Comparison of ENCODE assay signal across 8 cellular contexts in the genomic region with DNA sequence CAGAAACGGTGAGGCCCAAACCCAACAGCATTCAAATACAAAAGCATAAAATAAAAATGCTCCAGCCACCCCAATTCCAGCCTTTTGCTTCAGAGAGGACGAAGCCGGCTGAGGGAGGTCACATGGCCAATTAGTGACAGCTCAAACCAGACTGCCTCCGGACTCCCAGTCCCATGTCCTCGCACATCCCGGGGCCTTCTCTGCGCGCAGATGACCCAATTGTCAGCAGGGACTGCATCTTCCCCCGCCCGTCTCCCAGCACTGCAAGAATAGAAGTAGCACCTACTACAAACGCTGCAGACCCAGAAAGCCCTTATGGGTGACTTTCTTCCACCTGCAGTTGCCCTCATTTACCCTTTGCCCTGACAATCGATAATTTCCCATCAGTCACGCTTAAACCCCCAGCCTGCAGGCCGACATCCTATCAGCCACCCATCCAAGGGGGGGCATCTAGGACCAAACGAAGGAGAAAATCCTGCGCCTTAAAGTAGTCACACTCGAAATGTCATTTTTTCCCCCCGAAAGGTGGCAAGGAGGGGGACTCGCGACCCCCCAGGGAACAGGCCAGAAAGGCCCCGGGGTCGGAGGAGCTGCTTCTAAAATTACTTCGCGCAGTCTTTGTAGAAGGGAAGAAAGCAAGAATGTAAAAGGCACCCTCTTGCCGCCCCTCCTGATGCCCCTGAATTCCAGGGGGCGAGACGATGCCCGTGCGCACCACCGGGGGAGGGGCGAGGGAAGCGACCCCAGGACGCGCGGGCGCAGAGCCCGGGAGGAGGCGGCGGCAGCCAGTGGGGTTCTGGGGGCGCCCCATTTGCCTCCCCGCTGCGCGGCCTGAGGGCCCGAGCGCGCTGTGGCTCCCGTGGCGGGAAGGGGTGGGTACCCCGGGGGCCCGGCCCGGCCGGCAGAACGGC. TPM values are rescaled to one million over a fixed set of nuclear protein-coding genes. Genes with fewer than 3 reads are reported as not detected.
DNase-seq lines count a peak whose midpoint lies in the region; ATAC-seq and TF ChIP-seq lines count a peak whose summit lies in the region.

No MANE protein-coding gene starts in this region.

- H2BK12ac ChIP-seq in trophoblast cell (ENCODE audit: low read length) = no peak overlapping the region

- H3K36me3 ChIP-seq in OCI-LY7 (ENCODE audit: insufficient read depth, low read length) (no peaks in the 10 kb centered on the region), adipocyte (ENCODE audit: control insufficient read depth, insufficient read depth, low read length, severe bottlenecking) (no peaks in the 10 kb centered on the region), heart right ventricle (no peaks in the 10 kb centered on the region), trophoblast cell (ENCODE audit: control insufficient read depth in 1 of 2, insufficient read depth in 2 of 2, low read length in 2 of 2) (no peaks in the 10 kb centered on the region)

- H3K9ac ChIP-seq in adipocyte (ENCODE audit: low read length) = peak overlapping the region; percentile 86
- no peak overlapping the region for H3K9ac ChIP-seq in trophoblast cell (ENCODE audit: low read length)

- peak; percentile 22 to 79 (median 71) for ATAC-seq in heart right ventricle
- no peak for ATAC-seq in HG03135 (IDR thresholded peaks at IDR 0.05; ENCODE audit: unreplicated experiment)

- peaks cover 5% of the 10 kb centered on the region for H3K79me1 ChIP-seq in trophoblast cell (ENCODE audit: low read length)

- no peaks in the 10 kb centered on the region for H3K9me2 ChIP-seq in OCI-LY7 (ENCODE audit: insufficient read depth, low read length)

- H4K12ac ChIP-seq in trophoblast cell (ENCODE audit: low read depth, low read length) = no peak overlapping the region

- H3K9me3 ChIP-seq in OCI-LY7 (ENCODE audit: low read length) (no peaks in the 10 kb centered on the region), adipocyte (ENCODE audit: control insufficient read depth, low read length) (no peaks in the 10 kb centered on the region), heart right ventricle (no peaks in the 10 kb centered on the region), trophoblast cell (ENCODE audit: insufficient read depth, low read depth, low read length) (no peaks in the 10 kb centered on the region)

- peak overlapping the region; percentile 83 for H3K18ac ChIP-seq in trophoblast cell (ENCODE audit: low read length)

- H3K27ac ChIP-seq in OCI-LY7 (ENCODE audit: low read depth, low read length, poor library complexity, severe bottlenecking) (no peak overlapping the region), heart right ventricle (peak overlapping the region in 5 of 10 donors; percentile 10 to 67 (median 41)), trophoblast cell (ENCODE audit: low read depth, low read length) (no peak overlapping the region)

- WGBS in heart right ventricle, 2 donors = 3 to 5% methylated on average over 39 to 53 of the region's 53 CpGs
- WGBS in trophoblast cell (ENCODE audit: extremely low coverage, insufficient coverage, insufficient read length) = no CpG with 5 or more reads among the region's 53 CpGs

- H2BK5ac ChIP-seq in trophoblast cell (ENCODE audit: low read depth, low read length, poor library complexity) = no peak overlapping the region

- TF ChIP-seq CTCF in OCI-LY7 (conservative IDR thresholded peaks at IDR 0.05; ENCODE audit: low read length) (no peak), heart right ventricle (IDR thresholded peaks at IDR 0.05) (no peak)

- H3K4me2 ChIP-seq in OCI-LY7 (ENCODE audit: low read length) = peak overlapping the region; percentile 93
- H3K4me2 ChIP-seq in trophoblast cell (ENCODE audit: low read length) = peak overlapping the region; percentile 93

- H3K4ac ChIP-seq in trophoblast cell (ENCODE audit: low read depth, low read length) = peak overlapping the region; percentile 70

- peak; percentile 51 for DNase-seq in D341Med (ENCODE audit: low spot score)
- DNase-seq in HEK293T (ENCODE audit: extremely low spot score) = peak; percentile 31
- peak; percentile 33 for DNase-seq in OCI-LY7 (ENCODE audit: low spot score)
- DNase-seq in adipocyte (ENCODE audit: low read depth) = peak; percentile 25
- peak; percentile 36 to 41 for DNase-seq in heart right ventricle
- peak; percentile 47 to 62 for DNase-seq in trophoblast cell
- no peak for DNase-seq in T1000 (lab: John Stamatoyannopoulos, UW)

- peak overlapping the region; percentile 90 for H3K4me3 ChIP-seq in OCI-LY7 (ENCODE audit: low read depth, low read length, poor library complexity, severe bottlenecking)
- H3K4me3 ChIP-seq in adipocyte (ENCODE audit: low read length) = peak overlapping the region; percentile 88
- peak overlapping the region; percentile 65 to 96 (median 88) for H3K4me3 ChIP-seq in heart right ventricle
- H3K4me3 ChIP-seq in trophoblast cell (ENCODE audit: low read depth, low read length) = peak overlapping the region; percentile 78

- H3K4me1 ChIP-seq in OCI-LY7 (ENCODE audit: insufficient read depth, low read length, poor library complexity, severe bottlenecking) = peaks cover 44% of the 10 kb centered on the region
- peaks cover 11% of the 10 kb centered on the region for H3K4me1 ChIP-seq in adipocyte (ENCODE audit: control insufficient read depth, insufficient read depth, low read length)
- H3K4me1 ChIP-seq in heart right ventricle = peaks cover 5 to 33% (median 12%) of the 10 kb centered on the region in 9 donors
- peaks cover 17 to 19% of the 10 kb centered on the region in 2 experiments for H3K4me1 ChIP-seq in trophoblast cell (ENCODE audit: control insufficient read depth in 1 of 2, insufficient read depth in 2 of 2, low read length in 2 of 2)

- H2AFZ ChIP-seq in OCI-LY7 (ENCODE audit: low read length) = peak overlapping the region; percentile 9; the same call in 1 of the 2 replicates
- no peak overlapping the region for H2AFZ ChIP-seq in trophoblast cell (ENCODE audit: insufficient read depth, low read length, poor library complexity)

- no peak overlapping the region for H3K23ac ChIP-seq in trophoblast cell (ENCODE audit: low read length)

- H3K14ac ChIP-seq in trophoblast cell (ENCODE audit: low read length) = peak overlapping the region; percentile 75

- intact Hi-C loops in OCI-LY7 (cut with micrococcal nuclease; ENCODE audit: unreplicated experiment) (loop anchor here (2.0 to 5.0 kb wide), 2 partner anchors 78 to 92 kb away; no protein-coding TSS in a partner anchor), heart right ventricle (cut with DNase I) (loop anchor here in 2 of 10 donors (10.0 kb wide), 2 partner anchors 84 to 94 kb away; no protein-coding TSS in a partner anchor)

- no peak overlapping the region for H2AK5ac ChIP-seq in trophoblast cell (ENCODE audit: low read length)

- H3K27me3 ChIP-seq in adipocyte (replicated peaks; ENCODE audit: control insufficient read depth, insufficient read depth, low read length) (no peaks in the 10 kb centered on the region), heart right ventricle (no peaks in the 10 kb centered on the region), trophoblast cell (ENCODE audit: insufficient read depth, low read length) (no peaks in the 10 kb centered on the region)

- H4K20me1 ChIP-seq in OCI-LY7 (ENCODE audit: insufficient read depth, low read length) = peaks cover 11% of the 10 kb centered on the region

- CTCF ChIA-PET in HEK293T (lab: Yijun Ruan, JAX) (interaction anchor here (0.5 kb wide), 1 partner anchor 174 kb away, joined by 3 read pairs; no protein-coding TSS in a partner anchor), OCI-LY7 (lab: Charles Lee; ENCODE audit: unreplicated experiment) (no interaction called here)

- peak overlapping the region; percentile 36 for H2BK120ac ChIP-seq in trophoblast cell (ENCODE audit: insufficient read depth, low read length, poor library complexity)

- peaks cover 42% of the 10 kb centered on the region for H3K79me2 ChIP-seq in OCI-LY7 (ENCODE audit: insufficient read depth, low read depth, low read length)
- peaks cover 5% of the 10 kb centered on the region for H3K79me2 ChIP-seq in trophoblast cell (ENCODE audit: control insufficient read depth, insufficient read depth, low read length, poor library complexity)

- H4K8ac ChIP-seq in trophoblast cell (ENCODE audit: low read depth, low read length) = peak overlapping the region; percentile 43

- H4K91ac ChIP-seq in trophoblast cell (ENCODE audit: low read depth, low read length) = peak overlapping the region; percentile 72

- no TSS peak for BruUV-seq in OCI-LY7 (replicated peaks; lab: Mats Ljungman, UMichigan)

- POLR2A ChIA-PET in HEK293T (lab: Yijun Ruan, JAX) (interaction anchor here (0.9 kb wide), 1 partner anchor 82 kb away, joined by 3 read pairs; no protein-coding TSS in a partner anchor), OCI-LY7 (lab: Charles Lee) (interaction anchor here (1.2 to 3.4 kb wide), 7 partner anchors 10 to 100 kb away, joined by 3 to 10 read pairs (median 4); no protein-coding TSS in a partner anchor)

TF ChIP-seq in HEK293T, 16 proteins besides CTCF, POLR2A, EP300 and RAD21:
- no peak for TF ChIP-seq BHLHE40 (IDR thresholded peaks at IDR 0.05; ENCODE audit: borderline replicate concordance)
- TF ChIP-seq ELF4 (IDR thresholded peaks at IDR 0.05) = no peak
- TF ChIP-seq SP1 (IDR thresholded peaks at IDR 0.05) = no peak
- TF ChIP-seq, protein P1, sequence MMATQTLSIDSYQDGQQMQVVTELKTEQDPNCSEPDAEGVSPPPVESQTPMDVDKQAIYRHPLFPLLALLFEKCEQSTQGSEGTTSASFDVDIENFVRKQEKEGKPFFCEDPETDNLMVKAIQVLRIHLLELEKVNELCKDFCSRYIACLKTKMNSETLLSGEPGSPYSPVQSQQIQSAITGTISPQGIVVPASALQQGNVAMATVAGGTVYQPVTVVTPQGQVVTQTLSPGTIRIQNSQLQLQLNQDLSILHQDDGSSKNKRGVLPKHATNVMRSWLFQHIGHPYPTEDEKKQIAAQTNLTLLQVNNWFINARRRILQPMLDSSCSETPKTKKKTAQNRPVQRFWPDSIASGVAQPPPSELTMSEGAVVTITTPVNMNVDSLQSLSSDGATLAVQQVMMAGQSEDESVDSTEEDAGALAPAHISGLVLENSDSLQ (IDR thresholded peaks at IDR 0.05) = peak; percentile 34; the same call in 1 of the 2 replicates
- TF ChIP-seq LEF1 (IDR thresholded peaks at IDR 0.05; ENCODE audit: borderline replicate concordance) = no peak
- no peak for TF ChIP-seq NFRKB (IDR thresholded peaks at IDR 0.05)
- peak; percentile 22; the same call in 1 of the 2 replicates for TF ChIP-seq L3MBTL2 (conservative IDR thresholded peaks at IDR 0.05)
- TF ChIP-seq ZNF384 (IDR thresholded peaks at IDR 0.05) = no peak
TF ChIP-seq in HEK293T: peak in this region for 2.

RNA-seq across cellular contexts. Expression of a gene that starts 0.8 kb away (rescaled TPM):
- 12.7 and 14.3 TPM in 2 replicates for total RNA-seq in OCI-LY7 (2014; rRNA removed; shearing (Covaris generic))
- total RNA-seq in OCI-LY7 (2022) = 24.2 and 25.7 TPM in 2 replicates
- 10 to 100 TPM in 1 of 10 donors, 1 to 10 TPM in 9; 6.3 to 12.3 (median 7.5) TPM for total RNA-seq in heart right ventricle
- polyA plus RNA-seq in heart right ventricle = 1 to 10 TPM; 2.0 to 3.9 TPM
- polyA plus RNA-seq in trophoblast cell (2013) = 11.9 and 12.4 TPM in 2 replicates
